ENCODE assay signal across 8 cellular contexts in genomic region chr7:5514440-5515035, GRCh38. TPM values are rescaled to one million over a fixed set of nuclear protein-coding genes. Genes with fewer than 3 reads are reported as not detected.
ATAC-seq lines count a peak whose summit lies in the region.

No MANE protein-coding gene starts in this region.

- peak overlapping the region; percentile 76 for H3K4me3 ChIP-seq in HUES6 (ENCODE audit: low read depth, low read length)
- peak overlapping the region; percentile 78 for H3K4me3 ChIP-seq in iPS-11a (ENCODE audit: low read depth, low read length)

- no peaks in the 10 kb centered on the region for H3K36me3 Mint-ChIP-seq in activated T-helper 17 cell treated with anti-CD3 and anti-CD28 coated beads, Interleukin-2, amount 50 U/mL, for 72 hours (ENCODE audit: low read depth)
- no peaks in the 10 kb centered on the region for H3K36me3 Mint-ChIP-seq in stimulated activated memory B cell treated with anti-CD40 and anti-IgM and Interleukin-4, amounts not matched to agents 10 μg/mL and 1 μg/mL and 100 μg/mL, for 72 hours

- H3K9me3 ChIP-seq in HUES6 (ENCODE audit: control insufficient read depth, insufficient read depth, low read depth, low read length) = no peaks in the 10 kb centered on the region

- H3K27ac Mint-ChIP-seq in activated T-helper 17 cell treated with anti-CD3 and anti-CD28 coated beads, Interleukin-2, amount 50 U/mL, for 72 hours = peak overlapping the region; percentile 98
- H3K27ac Mint-ChIP-seq in stimulated activated memory B cell treated with anti-CD40 and anti-IgM and Interleukin-4, amounts not matched to agents 10 μg/mL and 1 μg/mL and 100 μg/mL, for 72 hours = peak overlapping the region; percentile 95

- H3K36me3 ChIP-seq in HUES6 (ENCODE audit: control insufficient read depth, insufficient read depth, low read length) = no peaks in the 10 kb centered on the region

- no peaks in the 10 kb centered on the region for H3K27me3 Mint-ChIP-seq in activated T-helper 17 cell treated with anti-CD3 and anti-CD28 coated beads, Interleukin-2, amount 50 U/mL, for 72 hours
- no peaks in the 10 kb centered on the region for H3K27me3 Mint-ChIP-seq in stimulated activated memory B cell treated with anti-CD40 and anti-IgM and Interleukin-4, amounts not matched to agents 10 μg/mL and 1 μg/mL and 100 μg/mL, for 72 hours

- H3K27ac ChIP-seq in HUES6 (ENCODE audit: low read depth, low read length) = no peak overlapping the region

- no peaks in the 10 kb centered on the region for H3K9me3 Mint-ChIP-seq in activated T-helper 17 cell treated with anti-CD3 and anti-CD28 coated beads, Interleukin-2, amount 50 U/mL, for 72 hours
- no peaks in the 10 kb centered on the region for H3K9me3 Mint-ChIP-seq in stimulated activated memory B cell treated with anti-CD40 and anti-IgM and Interleukin-4, amounts not matched to agents 10 μg/mL and 1 μg/mL and 100 μg/mL, for 72 hours

- H3K9ac ChIP-seq in HUES6 (ENCODE audit: low read length) = no peak overlapping the region

- H3K4me1 Mint-ChIP-seq in activated T-helper 17 cell treated with anti-CD3 and anti-CD28 coated beads, Interleukin-2, amount 50 U/mL, for 72 hours = peaks cover 5% of the 10 kb centered on the region
- peaks cover 14% of the 10 kb centered on the region for H3K4me1 Mint-ChIP-seq in stimulated activated memory B cell treated with anti-CD40 and anti-IgM and Interleukin-4, amounts not matched to agents 10 μg/mL and 1 μg/mL and 100 μg/mL, for 72 hours

- no peak for ATAC-seq in activated T-helper 17 cell treated with anti-CD3 and anti-CD28 coated beads, Interleukin-2, amount 50 U/mL, for 72 hours (replicated peaks)
- no peak for ATAC-seq in stimulated activated memory B cell treated with anti-CD40 and anti-IgM and Interleukin-4, amounts not matched to agents 10 μg/mL and 1 μg/mL and 100 μg/mL, for 72 hours
- ATAC-seq in GM18868 (IDR thresholded peaks at IDR 0.05; ENCODE audit: unreplicated experiment) (no peak), GM18861 (IDR thresholded peaks at IDR 0.05; ENCODE audit: unreplicated experiment) (no peak), HG03565 (IDR thresholded peaks at IDR 0.05; ENCODE audit: unreplicated experiment) (no peak), GM21390 (IDR thresholded peaks at IDR 0.05; ENCODE audit: unreplicated experiment) (no peak)

- peaks cover 10% of the 10 kb centered on the region for H3K4me1 ChIP-seq in HUES6 (ENCODE audit: control insufficient read depth, insufficient read depth, low read length)

- no peaks in the 10 kb centered on the region for H3K27me3 ChIP-seq in HUES6 (ENCODE audit: control insufficient read depth, insufficient read depth, low read length)

- H3K4me3 Mint-ChIP-seq in activated T-helper 17 cell treated with anti-CD3 and anti-CD28 coated beads, Interleukin-2, amount 50 U/mL, for 72 hours = peak overlapping the region; percentile 99
- peak overlapping the region; percentile 96 for H3K4me3 Mint-ChIP-seq in stimulated activated memory B cell treated with anti-CD40 and anti-IgM and Interleukin-4, amounts not matched to agents 10 μg/mL and 1 μg/mL and 100 μg/mL, for 72 hours

RNA-seq across cellular contexts. Expression of gene FBXL18, which starts 0.9 kb away (rescaled TPM):
- total RNA-seq in activated T-helper 17 cell treated with anti-CD3 and anti-CD28 coated beads, Interleukin-2, amount 50 U/mL, for 72 hours = 10 to 100 TPM in 1 of 2 donors, 1 to 10 TPM in 1; 6.6 to 13.2 TPM

RNA-seq across cellular contexts. Expression of gene ACTB, which starts 15.9 kb away (rescaled TPM):
- total RNA-seq in activated T-helper 17 cell treated with anti-CD3 and anti-CD28 coated beads, Interleukin-2, amount 50 U/mL, for 72 hours = over 10,000 TPM in 1 of 2 donors, 1,000 to 10,000 TPM in 1; 7,579 to 12,358 TPM
